9 cellular contexts compared by ENCODE assay signal in genomic region chr22:44026066-44026629, GRCh38. TPM values are rescaled to one million over a fixed set of nuclear protein-coding genes. Genes with fewer than 3 reads are reported as not detected.
DNase-seq lines count a peak whose midpoint lies in the region; ATAC-seq and TF ChIP-seq lines count a peak whose summit lies in the region.
"Had no signal": no experiment of that assay in that cellular context is flagged by ENCODE, and none has a peak within 500 bp of the region (broad histone marks: within the 10 kb centered on the region; RNA-seq: fewer than 3 reads in every experiment).

No MANE protein-coding gene starts in this region.

- H3F3A ChIP-seq in smooth muscle cell (ENCODE audit: low read depth) = peaks cover 8% of the 10 kb centered on the region

- 88% methylated on average over 17 of the region's 17 CpGs for whole genome bisulfite sequencing in smooth muscle cell (ENCODE audit: low lambda C conversion rate)

- H3K36me3 ChIP-seq in fibroblast of lung (ENCODE audit: control insufficient read depth, insufficient read depth, low read length) = no peaks in the 10 kb centered on the region
- H3K36me3 ChIP-seq in smooth muscle cell (ENCODE audit: low read depth) = no peaks in the 10 kb centered on the region

- H2AFZ ChIP-seq in fibroblast of lung (ENCODE audit: low read length) (no peak overlapping the region), smooth muscle cell (ENCODE audit: low read depth) (no peak overlapping the region)

- H3K27ac ChIP-seq in fibroblast of lung (ENCODE audit: insufficient read depth, low read length) (peak overlapping the region; percentile 80), smooth muscle cell (ENCODE audit: low read depth) (peak overlapping the region; percentile 52)

- H3K4me1 ChIP-seq in fibroblast of lung (ENCODE audit: control insufficient read depth, extremely low read depth, insufficient read depth, low read length) (peaks cover 5% of the 10 kb centered on the region), smooth muscle cell (ENCODE audit: low read depth) (peaks cover 5% of the 10 kb centered on the region)

- H3K79me2 ChIP-seq in fibroblast of lung (ENCODE audit: control insufficient read depth, insufficient read depth, low read length) (peaks cover 12% of the 10 kb centered on the region), smooth muscle cell (ENCODE audit: low read depth) (peaks cover 21% of the 10 kb centered on the region)

- H3K36me3 Mint-ChIP-seq in HFFc6 (ENCODE audit: low read depth) = no peaks in the 10 kb centered on the region

- no peak overlapping the region for H3K4me2 ChIP-seq in fibroblast of lung (ENCODE audit: extremely low read depth, insufficient read depth, low read length)
- H3K4me2 ChIP-seq in smooth muscle cell = peak overlapping the region; percentile 48

- H3K4me3 Mint-ChIP-seq in HFFc6 = no peak overlapping the region

- no peak for ATAC-seq in HG03139 (IDR thresholded peaks at IDR 0.05; ENCODE audit: unreplicated experiment)

- H3K9ac ChIP-seq in fibroblast of lung (ENCODE audit: insufficient read depth, low read length) (no peak overlapping the region), smooth muscle cell (ENCODE audit: low read depth) (no peak overlapping the region)

- H3K4me3 ChIP-seq in GM12875 (ENCODE audit: low read depth, low read length) (peak overlapping the region; percentile 88), fibroblast of lung (replicated peaks in 1 of 4; ENCODE audit: control extremely low read depth in 1 of 4, insufficient read depth in 1 of 4, low read depth in 3 of 4, low read length in 4 of 4) (no peak overlapping the region), smooth muscle cell (no peak overlapping the region)

- H4K20me1 ChIP-seq in fibroblast of lung (ENCODE audit: control insufficient read depth, extremely low read depth, insufficient read depth, low read length) (no peaks in the 10 kb centered on the region), smooth muscle cell (ENCODE audit: low read depth) (no peaks in the 10 kb centered on the region)

- H3K27me3 Mint-ChIP-seq in HFFc6 (ENCODE audit: insufficient read depth) = peaks cover 4% of the 10 kb centered on the region

- H3K27ac Mint-ChIP-seq in HFFc6 = no peak overlapping the region

- H3K4me1 Mint-ChIP-seq in HFFc6 (ENCODE audit: low read depth) = peaks cover 29% of the 10 kb centered on the region

- DNase-seq in RPMI8226 (peak; percentile 52), fibroblast of lung (ENCODE audit: low read depth in 2 of 2) (no peak), smooth muscle cell (lab: John Stamatoyannopoulos, UW; ENCODE audit: unreplicated experiment) (no peak), cerebellum (ENCODE audit: low spot score) (no peak), epidermal melanocyte (ENCODE audit: insufficient read length, low spot score) (no peak), HFFc6 (no peak)
- DNase-seq: NCI-H2081 had no signal

- H3K27me3 ChIP-seq in fibroblast of lung (ENCODE audit: control insufficient read depth, insufficient read depth, low read length) (no peaks in the 10 kb centered on the region), smooth muscle cell (ENCODE audit: low read depth) (no peaks in the 10 kb centered on the region)

- no peaks in the 10 kb centered on the region for H3K9me3 ChIP-seq in fibroblast of lung (ENCODE audit: control insufficient read depth, insufficient read depth, low read depth, low read length)
- H3K9me3 ChIP-seq in smooth muscle cell (replicated peaks; ENCODE audit: low read depth) = no peaks in the 10 kb centered on the region

- no peaks in the 10 kb centered on the region for H3K9me3 Mint-ChIP-seq in HFFc6

- TF ChIP-seq CTCF in GM12875 (IDR thresholded peaks at IDR 0.05; ENCODE audit: borderline replicate concordance, insufficient read depth, low read depth, low read length) (no peak), fibroblast of lung (conservative IDR thresholded peaks at IDR 0.05 in 1 of 2, IDR thresholded peaks at IDR 0.05 in 1 of 2; ENCODE audit: low read depth in 1 of 2, low read length in 2 of 2) (no peak), smooth muscle cell (IDR thresholded peaks at IDR 0.05; ENCODE audit: borderline replicate concordance, insufficient read depth, poor library complexity, severe bottlenecking) (no peak), HFFc6 (IDR thresholded peaks at IDR 0.05) (no peak)

RNA-seq across cellular contexts. Expression of gene PARVB, which starts 2.0 kb away (rescaled TPM):
- total RNA-seq in fibroblast of lung (8.5 and 12.1 TPM in 2 replicates), smooth muscle cell (24.8 and 36.6 TPM in 2 replicates), cerebellum (5.1 TPM)
- polyA plus RNA-seq in fibroblast of lung (47.3 and 55.2 TPM in 2 replicates), smooth muscle cell (35.1 and 35.6 TPM in 2 replicates)
- 55.1 and 57.2 TPM in 2 replicates for polyA plus RNA-seq in fibroblast of lung (2012)
- polyA minus RNA-seq in fibroblast of lung (ENCODE audit: low replicate concordance) = 39.5 and 45.1 TPM in 2 replicates
- 10 to 100 TPM; 36.5 to 44.2 (median 38.9) TPM for total RNA-seq in HFFc6 (2021; fragmentation: NEBNext Ultra II Directional; extraction: Animal tissue kit (Norgen Biotek cat#: 25700))
